8 cellular contexts compared by ENCODE assay signal in the genomic region with DNA sequence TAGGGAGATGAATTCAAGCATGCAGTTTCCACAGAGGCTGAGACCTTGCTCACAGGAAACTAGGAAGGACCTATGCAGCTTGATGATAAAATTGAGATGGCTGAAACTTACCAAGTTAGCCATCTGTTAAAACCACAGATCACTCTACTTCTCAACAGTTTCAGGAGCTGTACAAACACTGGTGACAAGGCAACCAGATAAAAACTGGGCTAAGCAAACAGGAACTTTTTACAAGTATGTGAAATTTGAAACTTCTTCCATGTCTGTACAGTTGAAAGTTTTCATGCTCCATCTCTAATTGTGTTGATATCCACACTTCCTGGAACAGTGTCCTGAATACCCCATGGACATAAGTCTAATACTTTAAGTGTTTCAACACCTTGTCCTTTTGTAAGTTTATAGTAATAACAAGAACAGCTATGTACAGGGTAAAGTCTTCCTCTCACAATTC.
DNase-seq lines count a peak whose midpoint lies in the region.

No MANE protein-coding gene starts in this region.

- no peak overlapping the region for H3K4me3 Mint-ChIP-seq in activated CD4-positive, alpha-beta T cell treated with anti-CD3 and anti-CD28 coated beads, Interleukin-2, amount 10 ng/mL, durations not matched to agents 24 days and 14 days

- intact Hi-C loops in activated CD4-positive, alpha-beta T cell treated with anti-CD3 and anti-CD28 coated beads, Interleukin-2, amount 10 ng/mL, durations not matched to agents 24 days and 14 days (cut with micrococcal nuclease): no loop called here

- no peak overlapping the region for H3K4me3 ChIP-seq in Karpas-422 (ENCODE audit: low read length)

- H4K20me1 ChIP-seq in Karpas-422 (ENCODE audit: insufficient read depth, low read depth, low read length): no peaks in the 10 kb centered on the region

- H3K27me3 ChIP-seq in Karpas-422 (ENCODE audit: low read length): no peaks in the 10 kb centered on the region

- no peaks in the 10 kb centered on the region for H3K9me3 ChIP-seq in Karpas-422 (ENCODE audit: low read length)

- H3K36me3 Mint-ChIP-seq in activated CD4-positive, alpha-beta T cell treated with anti-CD3 and anti-CD28 coated beads, Interleukin-2, amount 10 ng/mL, durations not matched to agents 24 days and 14 days (ENCODE audit: low read depth): peaks cover 5% of the 10 kb centered on the region

- H3K27ac Mint-ChIP-seq in activated CD4-positive, alpha-beta T cell treated with anti-CD3 and anti-CD28 coated beads, Interleukin-2, amount 10 ng/mL, durations not matched to agents 24 days and 14 days: peak overlapping the region; percentile 73

- H3K36me3 ChIP-seq in Karpas-422 (ENCODE audit: insufficient read depth, low read length): peaks cover 3% of the 10 kb centered on the region; the same call in 1 of the 2 replicates

- peak overlapping the region; percentile 67 for H3K27ac ChIP-seq in Karpas-422 (ENCODE audit: low read length)
- H3K27ac ChIP-seq in epithelial cell of prostate: peak overlapping the region; percentile 44

- H3K4me2 ChIP-seq in Karpas-422 (ENCODE audit: low read depth, low read length, poor library complexity, severe bottlenecking): peak overlapping the region; percentile 3

- no peak overlapping the region for H2AFZ ChIP-seq in Karpas-422 (ENCODE audit: low read length)

- H3K9ac ChIP-seq in Karpas-422 (ENCODE audit: low read length): no peak overlapping the region

- peaks cover 7% of the 10 kb centered on the region for H3K4me1 Mint-ChIP-seq in activated CD4-positive, alpha-beta T cell treated with anti-CD3 and anti-CD28 coated beads, Interleukin-2, amount 10 ng/mL, durations not matched to agents 24 days and 14 days

- no peaks in the 10 kb centered on the region for H3K9me2 ChIP-seq in Karpas-422 (replicated peaks; ENCODE audit: insufficient read depth, low read length)

- H3K9me3 Mint-ChIP-seq in activated CD4-positive, alpha-beta T cell treated with anti-CD3 and anti-CD28 coated beads, Interleukin-2, amount 10 ng/mL, durations not matched to agents 24 days and 14 days: no peaks in the 10 kb centered on the region

- no peaks in the 10 kb centered on the region for H3K79me2 ChIP-seq in Karpas-422 (ENCODE audit: low read length)

- no peaks in the 10 kb centered on the region for H3K27me3 Mint-ChIP-seq in activated CD4-positive, alpha-beta T cell treated with anti-CD3 and anti-CD28 coated beads, Interleukin-2, amount 10 ng/mL, durations not matched to agents 24 days and 14 days

- no peak for DNase-seq in activated CD4-positive, alpha-beta T cell treated with anti-CD3 and anti-CD28 coated beads, Interleukin-2, amount 10 ng/mL, durations not matched to agents 24 days and 14 days
- no peak for DNase-seq in activated CD4-positive, alpha-beta T cell treated with anti-CD3 and anti-CD28 coated beads, Interleukin-2, amount 50 U/mL, for 1 hour
- peak; percentile 90 for DNase-seq in H4 (ENCODE audit: low spot score)
- peak; percentile 68 for DNase-seq in Karpas-422
- no peak for DNase-seq in epithelial cell of prostate (ENCODE audit: low read depth, low spot score)
- DNase-seq in NCI-H1930 (lab: John Stamatoyannopoulos, UW): no peak
- DNase-seq in G401 (ENCODE audit: low spot score): no peak
- DNase-seq in activated CD4-positive, alpha-beta T cell treated with anti-CD3 and anti-CD28 coated beads, Interleukin-2, amount 50 U/mL, for 48 hours: no peak

- in situ Hi-C loops in G401 (cut with HindIII; ENCODE audit: low sequenced_read_pairs): no loop called here

- H3K4me1 ChIP-seq in Karpas-422 (ENCODE audit: low read length): peaks cover 16% of the 10 kb centered on the region

Comparison
In these comparisons a context has a peak if more than half of its experiments do, and no peak if none do; other contexts are left out.
1. DNase-seq: peak in H4 (single experiment) and Karpas-422 (single experiment); none in activated CD4-positive, alpha-beta T cell treated with anti-CD3 and anti-CD28 coated beads, Interleukin-2, amount 10 ng/mL, durations not matched to agents 24 days and 14 days (single experiment), activated CD4-positive, alpha-beta T cell treated with anti-CD3 and anti-CD28 coated beads, Interleukin-2, amount 50 U/mL, for 1 hour (single experiment), epithelial cell of prostate (single experiment), NCI-H1930 (0 of 2), G401 (single experiment) and activated CD4-positive, alpha-beta T cell treated with anti-CD3 and anti-CD28 coated beads, Interleukin-2, amount 50 U/mL, for 48 hours (0 of 2).